Comparison of ENCODE assay signal across 1 cellular context in genomic region chr3:110413807-110414748, GRCh38.
TF ChIP-seq lines count a peak whose summit lies in the region.

No MANE protein-coding gene starts in this region.

TF ChIP-seq in IMR-90, 13 proteins besides CTCF, POLR2A, EP300 and RAD21:
- TF ChIP-seq MXI1 (IDR thresholded peaks at IDR 0.05; ENCODE audit: borderline replicate concordance, low read depth, low read length) (no peak), CEBPB (IDR thresholded peaks at IDR 0.05; ENCODE audit: low read depth, low read length) (no peak), ELK1 (IDR thresholded peaks at IDR 0.05; ENCODE audit: borderline replicate concordance, low read depth, low read length) (no peak), USF2 (IDR thresholded peaks at IDR 0.05; ENCODE audit: low read depth, low read length) (no peak), FOS (IDR thresholded peaks at IDR 0.05; ENCODE audit: low read depth, low read length) (no peak)
